8 cellular contexts compared by ENCODE assay signal in genomic region chr22:41857160-41857859, GRCh38.
DNase-seq lines count a peak whose midpoint lies in the region; ATAC-seq and TF ChIP-seq lines count a peak whose summit lies in the region.

No MANE protein-coding gene starts in this region.

- H3K27me3 ChIP-seq in DND-41 (ENCODE audit: insufficient read depth, low read length, poor library complexity), result no peaks in the 10 kb centered on the region

- peak; percentile 37; the same call in 1 of the 2 replicates for TF ChIP-seq RAD21 in Ishikawa (IDR thresholded peaks at IDR 0.05; ENCODE audit: low read depth)

- DNase-seq in DND-41, result peak; percentile 61
- DNase-seq in T-helper 22 cell (ENCODE audit: low read depth), result peak; percentile 66
- peak; percentile 11 for DNase-seq in astrocyte of the cerebellum (ENCODE audit: low read depth)
- peak; percentile 83 for DNase-seq in iPS-NIHi7 (ENCODE audit: extremely low spot score)
- DNase-seq in stimulated activated CD4-positive, alpha-beta T cell treated with anti-CD3 and anti-CD28 coated beads, Interleukin-2, amount 100 ng/mL, for 4 hours (ENCODE audit: low read depth), result peak; percentile 78
- no peak for DNase-seq in NCI-H446 treated with DMSO at 0.1 percent for 48 hours (lab: John Stamatoyannopoulos, UW)

- TF ChIP-seq CTCF in DND-41 (IDR thresholded peaks at IDR 0.05; ENCODE audit: borderline replicate concordance, extremely low read depth, low read length, poor library complexity, severe bottlenecking), result peak; percentile 72
- peak; percentile 63 for TF ChIP-seq CTCF in astrocyte of the cerebellum (IDR thresholded peaks at IDR 0.05; ENCODE audit: low read depth, low read length, missing control alignments)

- peak overlapping the region; percentile 31; the same call in 1 of the 2 replicates for H3K27ac ChIP-seq in DND-41 (ENCODE audit: low read length)

- H4K20me1 ChIP-seq in DND-41 (ENCODE audit: insufficient read depth, low read length), result peaks cover 86% of the 10 kb centered on the region

- H3K9ac ChIP-seq in DND-41 (ENCODE audit: low read depth, low read length), result no peak overlapping the region

- in situ Hi-C loops in astrocyte of the cerebellum (cut with HindIII; ENCODE audit: low sequenced_read_pairs), result no loop called here

- H3K4me3 ChIP-seq in DND-41 (ENCODE audit: low read depth in 1 of 2, low read length in 2 of 2), result no peak overlapping the region
- no peak overlapping the region for H3K4me3 ChIP-seq in astrocyte of the cerebellum (ENCODE audit: low read depth, low read length)

- H2AFZ ChIP-seq in DND-41 (ENCODE audit: low read depth, low read length), result no peak overlapping the region

- H3K9me3 ChIP-seq in DND-41 (ENCODE audit: insufficient read depth, low read length, severe bottlenecking), result no peaks in the 10 kb centered on the region

- no peak for TF ChIP-seq EP300 in Ishikawa (IDR thresholded peaks at IDR 0.05; ENCODE audit: borderline replicate concordance)

- ATAC-seq in DND-41 (ENCODE audit: insufficient read depth, low read depth), result no peak
- no peak for ATAC-seq in HG02610 (IDR thresholded peaks at IDR 0.05; ENCODE audit: unreplicated experiment)

- peaks cover 99% of the 10 kb centered on the region for H3K79me2 ChIP-seq in DND-41 (ENCODE audit: insufficient read depth, low read length)

- no peaks in the 10 kb centered on the region for H3K4me1 ChIP-seq in DND-41 (ENCODE audit: insufficient read depth, low read length)

- peaks cover 43% of the 10 kb centered on the region for H3K36me3 ChIP-seq in DND-41 (ENCODE audit: insufficient read depth, low read length)

- H3K4me2 ChIP-seq in DND-41 (ENCODE audit: insufficient read depth, low read length), result no peak overlapping the region

TF ChIP-seq in Ishikawa, 13 proteins besides CTCF, POLR2A, EP300 and RAD21:
- TF ChIP-seq CEBPB (IDR thresholded peaks at IDR 0.05) (no peak), USF1 (IDR thresholded peaks at IDR 0.05) (no peak), REST (IDR thresholded peaks at IDR 0.05; ENCODE audit: low read depth) (no peak), ZBTB7A (IDR thresholded peaks at IDR 0.05; ENCODE audit: low read depth) (no peak), YY1 (IDR thresholded peaks at IDR 0.05; ENCODE audit: low read depth) (no peak), TCF12 (IDR thresholded peaks at IDR 0.05; ENCODE audit: low read depth) (no peak), NFIC (IDR thresholded peaks at IDR 0.05) (no peak), MAX (IDR thresholded peaks at IDR 0.05) (no peak)
